ENCODE assay signal across 9 cellular contexts in genomic region chr1:246782120-246782900, GRCh38. TPM values are rescaled to one million over a fixed set of nuclear protein-coding genes. Genes with fewer than 3 reads are reported as not detected.
DNase-seq lines count a peak whose midpoint lies in the region; ATAC-seq, FAIRE-seq and TF ChIP-seq lines count a peak whose summit lies in the region.
"Had no signal": no experiment of that assay in that cellular context is flagged by ENCODE, and none has a peak within 500 bp of the region (broad histone marks: within the 10 kb centered on the region; RNA-seq: fewer than 3 reads in every experiment).

No MANE protein-coding gene starts in this region.

- FAIRE-seq in pancreas (lab: Jason Lieb, UNC), result no peak

- peaks cover 20% of the 10 kb centered on the region for H3K9me3 Mint-ChIP-seq in HFFc6
- H3K9me3 Mint-ChIP-seq: central memory CD8-positive, alpha-beta T cell had no signal

- H3K4me1 Mint-ChIP-seq in HFFc6 (ENCODE audit: low read depth), result peaks cover 19% of the 10 kb centered on the region

- H3K4me1 ChIP-seq in pancreas, result no peaks in the 10 kb centered on the region

- H3K27ac ChIP-seq in pancreas, result no peak overlapping the region

- WGBS in pancreas, 2 donors, result 39 to 41% methylated on average over 16 of the region's 16 CpGs

- TF ChIP-seq CTCF in HFFc6 (IDR thresholded peaks at IDR 0.05) (no peak), pancreas (IDR thresholded peaks at IDR 0.05) (no peak)

- H3K27me3 Mint-ChIP-seq in HFFc6 (ENCODE audit: insufficient read depth), result no peaks in the 10 kb centered on the region
- H3K27me3 Mint-ChIP-seq: central memory CD8-positive, alpha-beta T cell had no signal

- peak; percentile 79 for DNase-seq in DMS 273 treated with DMSO at 0.1 percent for 48 hours (lab: John Stamatoyannopoulos, UW)
- peak; percentile 52 for DNase-seq in HFFc6
- peak; percentile 87 for DNase-seq in NCI-H2171 (lab: John Stamatoyannopoulos, UW)
- peak; percentile 65 for DNase-seq in brain pericyte (ENCODE audit: low read depth, low spot score)
- peak in 1 of 6 donors; percentile 46 for DNase-seq in pancreas
- DNase-seq in islet precursor cell, result no peak
- no peak for DNase-seq in GM19238 (ENCODE audit: insufficient read length, low spot score)
- DNase-seq in NCI-H1930 (lab: John Stamatoyannopoulos, UW), result no peak

- no peak overlapping the region for H3K4me3 ChIP-seq in pancreas

- no peaks in the 10 kb centered on the region for H3K36me3 ChIP-seq in pancreas

- no peaks in the 10 kb centered on the region for H3K9me3 ChIP-seq in pancreas

- H3K36me3 Mint-ChIP-seq in HFFc6 (ENCODE audit: low read depth), result peaks cover 27% of the 10 kb centered on the region

- intact Hi-C loops in pancreas (cut with DNase I), result no loop called here

- no peak overlapping the region for H3K4me3 Mint-ChIP-seq in HFFc6
- H3K4me3 Mint-ChIP-seq: central memory CD8-positive, alpha-beta T cell had no signal

- H3K27me3 ChIP-seq in pancreas, result no peaks in the 10 kb centered on the region

- H3K27ac Mint-ChIP-seq in HFFc6, result no peak overlapping the region

- peak; percentile 49 to 77 (median 66) for ATAC-seq in pancreas

RNA-seq across cellular contexts. Expression of gene SCCPDH, which starts 58.1 kb away (rescaled TPM):
- total RNA-seq in HFFc6 (2021; fragmentation: NEBNext Ultra II Directional; extraction: Animal tissue kit (Norgen Biotek cat#: 25700)), result 10 to 100 TPM; 21.3 to 27.2 (median 25.6) TPM
- 10 to 100 TPM in 4 of 6 donors, 1 to 10 TPM in 2; 8.9 to 17.9 (median 11.9) TPM for total RNA-seq in pancreas
- 10 to 100 TPM in 1 of 2 donors, 1 to 10 TPM in 1; 6.9 to 17.8 TPM for polyA plus RNA-seq in pancreas

Comparison
In these comparisons a context has a peak if more than half of its experiments do, and no peak if none do; other contexts are left out.
1. DNase-seq: peak in DMS 273 treated with DMSO at 0.1 percent for 48 hours (single experiment), HFFc6 (single experiment), NCI-H2171 (single experiment) and brain pericyte (single experiment); none in islet precursor cell (single experiment), GM19238 (single experiment) and NCI-H1930 (0 of 2).